ENCODE assay signal across 1 cellular context in the genomic region with DNA sequence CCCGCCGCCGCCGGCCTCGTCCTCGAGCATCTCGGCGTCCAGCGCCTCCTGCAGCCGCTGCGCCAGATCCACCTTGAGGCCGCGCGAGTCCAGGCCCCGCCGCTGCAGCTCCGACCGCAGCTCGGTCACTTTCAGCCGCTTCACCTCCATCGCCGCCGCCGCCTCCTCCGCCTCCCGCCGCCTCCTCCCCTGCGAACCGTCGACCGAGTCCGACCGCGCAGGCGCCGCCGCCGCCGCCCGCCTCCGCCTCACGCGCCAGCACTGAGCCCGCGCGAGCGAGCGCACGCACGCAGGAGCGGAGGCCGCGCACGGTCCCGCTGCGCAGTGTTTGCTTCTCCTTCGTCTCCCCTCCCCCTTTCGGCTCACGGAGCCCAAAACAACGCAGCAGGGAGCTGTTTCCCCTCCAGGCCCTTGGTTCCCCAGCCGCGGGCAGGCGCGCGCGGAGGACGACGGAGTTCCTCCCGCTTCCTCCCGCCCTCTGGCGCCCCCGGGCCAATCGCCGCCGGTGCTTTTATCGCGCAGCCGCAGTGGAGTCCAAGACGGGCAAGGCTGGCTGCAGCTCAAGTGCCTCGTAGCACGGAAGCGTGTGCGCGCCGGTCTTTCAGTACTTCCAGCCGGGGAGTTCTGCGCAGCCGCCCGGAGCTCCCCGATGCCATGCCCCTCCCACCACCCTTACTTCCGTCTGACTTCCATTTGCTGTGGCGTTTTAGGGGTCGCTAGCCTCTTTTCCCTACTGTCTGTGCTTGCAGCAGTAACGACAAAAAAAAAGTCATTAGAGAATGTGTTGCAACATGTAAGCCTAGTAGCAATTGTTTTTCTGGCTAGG.
TF ChIP-seq lines count a peak whose summit lies in the region.

TSS of gene HNRNPUL2 (minus strand) at position 451 of the 826 bp plus-strand sequence. CDS start at position 150, 301 bp downstream.

TF ChIP-seq in HepG2, 621 proteins besides CTCF, POLR2A, EP300 and RAD21 (continued from another document and continues in another):
- TF ChIP-seq ZNF350 (CRISPR knock-in tag; IDR thresholded peaks at IDR 0.05; ENCODE audit: borderline replicate concordance, low read depth) = no peak; the same call in 1 of the 2 replicates
- no peak for TF ChIP-seq NCOA5 (CRISPR knock-in tag; IDR thresholded peaks at IDR 0.05)
- peak; percentile 62; the same call in 1 of the 2 replicates for TF ChIP-seq SMAD3 (CRISPR knock-in tag; IDR thresholded peaks at IDR 0.05)
- TF ChIP-seq, protein P1, sequence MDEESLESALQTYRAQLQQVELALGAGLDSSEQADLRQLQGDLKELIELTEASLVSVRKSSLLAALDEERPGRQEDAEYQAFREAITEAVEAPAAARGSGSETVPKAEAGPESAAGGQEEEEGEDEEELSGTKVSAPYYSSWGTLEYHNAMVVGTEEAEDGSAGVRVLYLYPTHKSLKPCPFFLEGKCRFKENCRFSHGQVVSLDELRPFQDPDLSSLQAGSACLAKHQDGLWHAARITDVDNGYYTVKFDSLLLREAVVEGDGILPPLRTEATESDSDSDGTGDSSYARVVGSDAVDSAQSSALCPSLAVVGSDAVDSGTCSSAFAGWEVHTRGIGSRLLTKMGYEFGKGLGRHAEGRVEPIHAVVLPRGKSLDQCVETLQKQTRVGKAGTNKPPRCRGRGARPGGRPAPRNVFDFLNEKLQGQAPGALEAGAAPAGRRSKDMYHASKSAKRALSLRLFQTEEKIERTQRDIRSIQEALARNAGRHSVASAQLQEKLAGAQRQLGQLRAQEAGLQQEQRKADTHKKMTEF (CRISPR knock-in tag; IDR thresholded peaks at IDR 0.05) = peak; percentile 80; the same call in 1 of the 2 replicates
- TF ChIP-seq, protein P2, sequence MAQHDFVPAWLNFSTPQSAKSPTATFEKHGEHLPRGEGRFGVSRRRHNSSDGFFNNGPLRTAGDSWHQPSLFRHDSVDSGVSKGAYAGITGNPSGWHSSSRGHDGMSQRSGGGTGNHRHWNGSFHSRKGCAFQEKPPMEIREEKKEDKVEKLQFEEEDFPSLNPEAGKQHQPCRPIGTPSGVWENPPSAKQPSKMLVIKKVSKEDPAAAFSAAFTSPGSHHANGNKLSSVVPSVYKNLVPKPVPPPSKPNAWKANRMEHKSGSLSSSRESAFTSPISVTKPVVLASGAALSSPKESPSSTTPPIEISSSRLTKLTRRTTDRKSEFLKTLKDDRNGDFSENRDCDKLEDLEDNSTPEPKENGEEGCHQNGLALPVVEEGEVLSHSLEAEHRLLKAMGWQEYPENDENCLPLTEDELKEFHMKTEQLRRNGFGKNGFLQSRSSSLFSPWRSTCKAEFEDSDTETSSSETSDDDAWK (CRISPR knock-in tag; IDR thresholded peaks at IDR 0.05) = no peak
- no peak for TF ChIP-seq PAF1 (CRISPR knock-in tag; IDR thresholded peaks at IDR 0.05)
- TF ChIP-seq SP1 (IDR thresholded peaks at IDR 0.05) = no peak
- peak; percentile 64 for TF ChIP-seq SP1 (CRISPR knock-in tag; IDR thresholded peaks at IDR 0.05)
- TF ChIP-seq, protein P3, sequence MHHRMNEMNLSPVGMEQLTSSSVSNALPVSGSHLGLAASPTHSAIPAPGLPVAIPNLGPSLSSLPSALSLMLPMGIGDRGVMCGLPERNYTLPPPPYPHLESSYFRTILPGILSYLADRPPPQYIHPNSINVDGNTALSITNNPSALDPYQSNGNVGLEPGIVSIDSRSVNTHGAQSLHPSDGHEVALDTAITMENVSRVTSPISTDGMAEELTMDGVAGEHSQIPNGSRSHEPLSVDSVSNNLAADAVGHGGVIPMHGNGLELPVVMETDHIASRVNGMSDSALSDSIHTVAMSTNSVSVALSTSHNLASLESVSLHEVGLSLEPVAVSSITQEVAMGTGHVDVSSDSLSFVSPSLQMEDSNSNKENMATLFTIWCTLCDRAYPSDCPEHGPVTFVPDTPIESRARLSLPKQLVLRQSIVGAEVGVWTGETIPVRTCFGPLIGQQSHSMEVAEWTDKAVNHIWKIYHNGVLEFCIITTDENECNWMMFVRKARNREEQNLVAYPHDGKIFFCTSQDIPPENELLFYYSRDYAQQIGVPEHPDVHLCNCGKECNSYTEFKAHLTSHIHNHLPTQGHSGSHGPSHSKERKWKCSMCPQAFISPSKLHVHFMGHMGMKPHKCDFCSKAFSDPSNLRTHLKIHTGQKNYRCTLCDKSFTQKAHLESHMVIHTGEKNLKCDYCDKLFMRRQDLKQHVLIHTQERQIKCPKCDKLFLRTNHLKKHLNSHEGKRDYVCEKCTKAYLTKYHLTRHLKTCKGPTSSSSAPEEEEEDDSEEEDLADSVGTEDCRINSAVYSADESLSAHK (CRISPR knock-in tag; IDR thresholded peaks at IDR 0.05; ENCODE audit: borderline replicate concordance) = no peak
- TF ChIP-seq ZNF282 (IDR thresholded peaks at IDR 0.05; ENCODE audit: partially characterized antibody) = no peak
- TF ChIP-seq NCOR1 (IDR thresholded peaks at IDR 0.05; ENCODE audit: borderline replicate concordance, low read length) = no peak
- TF ChIP-seq ZNF256 (CRISPR knock-in tag; conservative IDR thresholded peaks at IDR 0.05) = peak; percentile 68; the same call in 1 of the 2 replicates
- TF ChIP-seq BHLHE40 (IDR thresholded peaks at IDR 0.05; ENCODE audit: low read length) = peak; percentile 59
- peak; percentile 88 for TF ChIP-seq ZNF574 (CRISPR knock-in tag; IDR thresholded peaks at IDR 0.05)
- TF ChIP-seq, protein P4, sequence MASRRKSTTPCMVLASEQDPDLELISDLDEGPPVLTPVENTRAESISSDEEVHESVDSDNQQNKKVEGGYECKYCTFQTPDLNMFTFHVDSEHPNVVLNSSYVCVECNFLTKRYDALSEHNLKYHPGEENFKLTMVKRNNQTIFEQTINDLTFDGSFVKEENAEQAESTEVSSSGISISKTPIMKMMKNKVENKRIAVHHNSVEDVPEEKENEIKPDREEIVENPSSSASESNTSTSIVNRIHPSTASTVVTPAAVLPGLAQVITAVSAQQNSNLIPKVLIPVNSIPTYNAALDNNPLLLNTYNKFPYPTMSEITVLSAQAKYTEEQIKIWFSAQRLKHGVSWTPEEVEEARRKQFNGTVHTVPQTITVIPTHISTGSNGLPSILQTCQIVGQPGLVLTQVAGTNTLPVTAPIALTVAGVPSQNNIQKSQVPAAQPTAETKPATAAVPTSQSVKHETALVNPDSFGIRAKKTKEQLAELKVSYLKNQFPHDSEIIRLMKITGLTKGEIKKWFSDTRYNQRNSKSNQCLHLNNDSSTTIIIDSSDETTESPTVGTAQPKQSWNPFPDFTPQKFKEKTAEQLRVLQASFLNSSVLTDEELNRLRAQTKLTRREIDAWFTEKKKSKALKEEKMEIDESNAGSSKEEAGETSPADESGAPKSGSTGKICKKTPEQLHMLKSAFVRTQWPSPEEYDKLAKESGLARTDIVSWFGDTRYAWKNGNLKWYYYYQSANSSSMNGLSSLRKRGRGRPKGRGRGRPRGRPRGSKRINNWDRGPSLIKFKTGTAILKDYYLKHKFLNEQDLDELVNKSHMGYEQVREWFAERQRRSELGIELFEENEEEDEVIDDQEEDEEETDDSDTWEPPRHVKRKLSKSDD (CRISPR knock-in tag; IDR thresholded peaks at IDR 0.05; ENCODE audit: low read depth) = 0 out of 2 replicates have a peak, but pooled peaks have one; percentile 60
- TF ChIP-seq FOSL1 (CRISPR knock-in tag; IDR thresholded peaks at IDR 0.05; ENCODE audit: borderline replicate concordance) = peak; percentile 21; the same call in 1 of the 2 replicates
- TF ChIP-seq, protein P5, sequence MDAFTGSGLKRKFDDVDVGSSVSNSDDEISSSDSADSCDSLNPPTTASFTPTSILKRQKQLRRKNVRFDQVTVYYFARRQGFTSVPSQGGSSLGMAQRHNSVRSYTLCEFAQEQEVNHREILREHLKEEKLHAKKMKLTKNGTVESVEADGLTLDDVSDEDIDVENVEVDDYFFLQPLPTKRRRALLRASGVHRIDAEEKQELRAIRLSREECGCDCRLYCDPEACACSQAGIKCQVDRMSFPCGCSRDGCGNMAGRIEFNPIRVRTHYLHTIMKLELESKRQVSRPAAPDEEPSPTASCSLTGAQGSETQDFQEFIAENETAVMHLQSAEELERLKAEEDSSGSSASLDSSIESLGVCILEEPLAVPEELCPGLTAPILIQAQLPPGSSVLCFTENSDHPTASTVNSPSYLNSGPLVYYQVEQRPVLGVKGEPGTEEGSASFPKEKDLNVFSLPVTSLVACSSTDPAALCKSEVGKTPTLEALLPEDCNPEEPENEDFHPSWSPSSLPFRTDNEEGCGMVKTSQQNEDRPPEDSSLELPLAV (CRISPR knock-in tag; conservative IDR thresholded peaks at IDR 0.05; ENCODE audit: low read depth) = peak; percentile 52; the same call in 1 of the 2 replicates
- TF ChIP-seq, protein P6, sequence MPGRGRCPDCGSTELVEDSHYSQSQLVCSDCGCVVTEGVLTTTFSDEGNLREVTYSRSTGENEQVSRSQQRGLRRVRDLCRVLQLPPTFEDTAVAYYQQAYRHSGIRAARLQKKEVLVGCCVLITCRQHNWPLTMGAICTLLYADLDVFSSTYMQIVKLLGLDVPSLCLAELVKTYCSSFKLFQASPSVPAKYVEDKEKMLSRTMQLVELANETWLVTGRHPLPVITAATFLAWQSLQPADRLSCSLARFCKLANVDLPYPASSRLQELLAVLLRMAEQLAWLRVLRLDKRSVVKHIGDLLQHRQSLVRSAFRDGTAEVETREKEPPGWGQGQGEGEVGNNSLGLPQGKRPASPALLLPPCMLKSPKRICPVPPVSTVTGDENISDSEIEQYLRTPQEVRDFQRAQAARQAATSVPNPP (CRISPR knock-in tag; IDR thresholded peaks at IDR 0.05) = peak; percentile 97
- TF ChIP-seq, protein P7, sequence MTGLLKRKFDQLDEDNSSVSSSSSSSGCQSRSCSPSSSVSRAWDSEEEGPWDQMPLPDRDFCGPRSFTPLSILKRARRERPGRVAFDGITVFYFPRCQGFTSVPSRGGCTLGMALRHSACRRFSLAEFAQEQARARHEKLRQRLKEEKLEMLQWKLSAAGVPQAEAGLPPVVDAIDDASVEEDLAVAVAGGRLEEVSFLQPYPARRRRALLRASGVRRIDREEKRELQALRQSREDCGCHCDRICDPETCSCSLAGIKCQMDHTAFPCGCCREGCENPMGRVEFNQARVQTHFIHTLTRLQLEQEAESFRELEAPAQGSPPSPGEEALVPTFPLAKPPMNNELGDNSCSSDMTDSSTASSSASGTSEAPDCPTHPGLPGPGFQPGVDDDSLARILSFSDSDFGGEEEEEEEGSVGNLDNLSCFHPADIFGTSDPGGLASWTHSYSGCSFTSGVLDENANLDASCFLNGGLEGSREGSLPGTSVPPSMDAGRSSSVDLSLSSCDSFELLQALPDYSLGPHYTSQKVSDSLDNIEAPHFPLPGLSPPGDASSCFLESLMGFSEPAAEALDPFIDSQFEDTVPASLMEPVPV (CRISPR knock-in tag; IDR thresholded peaks at IDR 0.05) = peak; percentile 94
- TF ChIP-seq ZNF251 (CRISPR knock-in tag; IDR thresholded peaks at IDR 0.05) = no peak
- TF ChIP-seq, protein P8, sequence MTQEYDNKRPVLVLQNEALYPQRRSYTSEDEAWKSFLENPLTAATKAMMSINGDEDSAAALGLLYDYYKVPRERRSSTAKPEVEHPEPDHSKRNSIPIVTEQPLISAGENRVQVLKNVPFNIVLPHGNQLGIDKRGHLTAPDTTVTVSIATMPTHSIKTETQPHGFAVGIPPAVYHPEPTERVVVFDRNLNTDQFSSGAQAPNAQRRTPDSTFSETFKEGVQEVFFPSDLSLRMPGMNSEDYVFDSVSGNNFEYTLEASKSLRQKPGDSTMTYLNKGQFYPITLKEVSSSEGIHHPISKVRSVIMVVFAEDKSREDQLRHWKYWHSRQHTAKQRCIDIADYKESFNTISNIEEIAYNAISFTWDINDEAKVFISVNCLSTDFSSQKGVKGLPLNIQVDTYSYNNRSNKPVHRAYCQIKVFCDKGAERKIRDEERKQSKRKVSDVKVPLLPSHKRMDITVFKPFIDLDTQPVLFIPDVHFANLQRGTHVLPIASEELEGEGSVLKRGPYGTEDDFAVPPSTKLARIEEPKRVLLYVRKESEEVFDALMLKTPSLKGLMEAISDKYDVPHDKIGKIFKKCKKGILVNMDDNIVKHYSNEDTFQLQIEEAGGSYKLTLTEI (CRISPR knock-in tag; conservative IDR thresholded peaks at IDR 0.05) = no peak
- TF ChIP-seq, protein P9, sequence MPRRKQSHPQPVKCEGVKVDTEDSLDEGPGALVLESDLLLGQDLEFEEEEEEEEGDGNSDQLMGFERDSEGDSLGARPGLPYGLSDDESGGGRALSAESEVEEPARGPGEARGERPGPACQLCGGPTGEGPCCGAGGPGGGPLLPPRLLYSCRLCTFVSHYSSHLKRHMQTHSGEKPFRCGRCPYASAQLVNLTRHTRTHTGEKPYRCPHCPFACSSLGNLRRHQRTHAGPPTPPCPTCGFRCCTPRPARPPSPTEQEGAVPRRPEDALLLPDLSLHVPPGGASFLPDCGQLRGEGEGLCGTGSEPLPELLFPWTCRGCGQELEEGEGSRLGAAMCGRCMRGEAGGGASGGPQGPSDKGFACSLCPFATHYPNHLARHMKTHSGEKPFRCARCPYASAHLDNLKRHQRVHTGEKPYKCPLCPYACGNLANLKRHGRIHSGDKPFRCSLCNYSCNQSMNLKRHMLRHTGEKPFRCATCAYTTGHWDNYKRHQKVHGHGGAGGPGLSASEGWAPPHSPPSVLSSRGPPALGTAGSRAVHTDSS (CRISPR knock-in tag; conservative IDR thresholded peaks at IDR 0.05) = 0 out of 2 replicates have a peak, but pooled peaks have one; percentile 75
- TF ChIP-seq SNAPC5 (CRISPR knock-in tag; IDR thresholded peaks at IDR 0.05; ENCODE audit: borderline replicate concordance) = peak; percentile 97
- TF ChIP-seq KDM5A (IDR thresholded peaks at IDR 0.05; ENCODE audit: borderline replicate concordance, low read length) = no peak; the same call in 1 of the 2 replicates
- TF ChIP-seq NFKBIZ (CRISPR knock-in tag; IDR thresholded peaks at IDR 0.05) = 0 out of 2 replicates have a peak, but pooled peaks have one; percentile 71
